In genomic region chr16:85903576-85903975, GRCh38 we compare ENCODE assay signal across 14 cellular contexts. TPM values are rescaled to one million over a fixed set of nuclear protein-coding genes. Genes with fewer than 3 reads are reported as not detected.
DNase-seq lines count a peak whose midpoint lies in the region; ATAC-seq and TF ChIP-seq lines count a peak whose summit lies in the region.
"Had no signal": no experiment of that assay in that cellular context is flagged by ENCODE, and none has a peak within 500 bp of the region (broad histone marks: within the 10 kb centered on the region; RNA-seq: fewer than 3 reads in every experiment).

No MANE protein-coding gene starts in this region.

- no peaks in the 10 kb centered on the region for H3K9me2 ChIP-seq in OCI-LY7 (ENCODE audit: insufficient read depth, low read length)

- H2AFZ ChIP-seq in OCI-LY7 (ENCODE audit: low read length) = no peak overlapping the region
- H2AFZ ChIP-seq: PC-9 had no signal

- H3K4me1 ChIP-seq in OCI-LY7 (ENCODE audit: insufficient read depth, low read length, poor library complexity, severe bottlenecking) = peaks cover 69% of the 10 kb centered on the region

- intact Hi-C loops in OCI-LY7 (cut with micrococcal nuclease; ENCODE audit: unreplicated experiment) = loop anchor here (2.0 to 10.0 kb wide), 5 partner anchors 83 to 1481 kb away; partner anchors contain the start of genes FBXO31 and GINS2

- no peaks in the 10 kb centered on the region for H3K27me3 Mint-ChIP-seq in memory B cell

- POLR2A ChIA-PET in OCI-LY7 (lab: Charles Lee) = interaction anchor here (1.3 to 1.7 kb wide), 2 partner anchors 8 to 27 kb away, joined by 4 to 6 read pairs; no protein-coding TSS in a partner anchor

- CTCF ChIA-PET in OCI-LY7 (lab: Charles Lee; ENCODE audit: unreplicated experiment) = interaction anchor here (0.8 to 1.5 kb wide), 2 partner anchors 9 to 12 kb away, joined by 3 read pairs; no protein-coding TSS in a partner anchor

- H3K36me3 Mint-ChIP-seq in memory B cell = peaks cover 71% of the 10 kb centered on the region

- no TSS peak for BruUV-seq in OCI-LY7 (replicated peaks; lab: Mats Ljungman, UMichigan)

- peaks cover 5% of the 10 kb centered on the region; the same call in 1 of the 2 replicates for H4K20me1 ChIP-seq in OCI-LY7 (ENCODE audit: insufficient read depth, low read length)

- peaks cover 42% of the 10 kb centered on the region for H3K4me1 Mint-ChIP-seq in memory B cell

- H3K4me3 Mint-ChIP-seq in memory B cell = peak overlapping the region; percentile 95
- H3K4me3 Mint-ChIP-seq: neural crest cell had no signal

- TF ChIP-seq CTCF in OCI-LY7 (conservative IDR thresholded peaks at IDR 0.05; ENCODE audit: low read length) = no peak

- peak overlapping the region; percentile 96 for H3K4me3 ChIP-seq in OCI-LY7 (ENCODE audit: low read depth, low read length, poor library complexity, severe bottlenecking)
- no peak overlapping the region for H3K4me3 ChIP-seq in MG63
- H3K4me3 ChIP-seq: colonic mucosa, PC-9 had no signal

- peak overlapping the region; percentile 99 for H3K27ac ChIP-seq in OCI-LY7 (ENCODE audit: low read depth, low read length, poor library complexity, severe bottlenecking)
- H3K27ac ChIP-seq: 22Rv1, colonic mucosa, PC-9 had no signal

- peaks cover 94% of the 10 kb centered on the region for H3K79me2 ChIP-seq in OCI-LY7 (ENCODE audit: insufficient read depth, low read depth, low read length)

- peak overlapping the region; percentile 85 for H3K4me2 ChIP-seq in OCI-LY7 (ENCODE audit: low read length)
- H3K4me2 ChIP-seq: PC-9 had no signal

- ATAC-seq in GM18868 (IDR thresholded peaks at IDR 0.05; ENCODE audit: unreplicated experiment) (peak; percentile 32), memory B cell (ENCODE audit: low read depth) (peak; percentile 64), GM19467 (IDR thresholded peaks at IDR 0.05; ENCODE audit: unreplicated experiment) (no peak)
- ATAC-seq: HCT116 had no signal

- H3K9me3 ChIP-seq in OCI-LY7 (ENCODE audit: low read length) (no peaks in the 10 kb centered on the region), MG63 (no peaks in the 10 kb centered on the region)
- H3K9me3 ChIP-seq: colonic mucosa had no signal

- H3K27ac Mint-ChIP-seq in memory B cell = peak overlapping the region; percentile 98

- peaks cover 11% of the 10 kb centered on the region for H3K27me3 ChIP-seq in MG63
- H3K27me3 ChIP-seq: colonic mucosa had no signal

- H3K36me3 ChIP-seq in OCI-LY7 (ENCODE audit: insufficient read depth, low read length) = peaks cover 83% of the 10 kb centered on the region
- no peaks in the 10 kb centered on the region for H3K36me3 ChIP-seq in MG63
- H3K36me3 ChIP-seq: colonic mucosa had no signal

- DNase-seq in DMS 273 (lab: John Stamatoyannopoulos, UW; ENCODE audit: unreplicated experiment) = peak; percentile 48
- no peak for DNase-seq in DMS 273 treated with DMSO at 0.1 percent for 48 hours (lab: John Stamatoyannopoulos, UW)
- DNase-seq in OCI-LY7 (ENCODE audit: low spot score) = peak; percentile 77
- DNase-seq in memory B cell (ENCODE audit: low spot score in 2 of 2) = peak; percentile 57 to 78
- DNase-seq in NCI-H82 (lab: John Stamatoyannopoulos, UW) = no peak
- DNase-seq in MG63 = no peak
- DNase-seq: colonic mucosa, NCI-H1105 treated with DMSO at 0.1 percent for 48 hours, PC-9 had no signal

- no peaks in the 10 kb centered on the region for H3K9me3 Mint-ChIP-seq in memory B cell
- H3K9me3 Mint-ChIP-seq: neural crest cell had no signal

RNA-seq across cellular contexts. Expression of gene IRF8, which starts 4.6 kb away (rescaled TPM):
- total RNA-seq in OCI-LY7 (2014; rRNA removed; shearing (Covaris generic)) = 181 and 188 TPM in 2 replicates
- 210 and 224 TPM in 2 replicates for total RNA-seq in OCI-LY7 (2022)
- total RNA-seq in MG63 (2014; rRNA removed; shearing (Covaris generic); ENCODE audit: low replicate concordance) = not detected in 2 replicates
- total RNA-seq: PC-9 had no signal

Comparison
In these comparisons a context has a peak if more than half of its experiments do, and no peak if none do; other contexts are left out.
1. DNase-seq: peak in DMS 273 (single experiment), OCI-LY7 (single experiment) and memory B cell (2 of 2); none in DMS 273 treated with DMSO at 0.1 percent for 48 hours (single experiment), NCI-H82 (single experiment) and MG63 (single experiment).
2. RNA of gene IRF8, which starts 4.6 kb away (total RNA-seq): 181 to 224 TPM in OCI-LY7; not detected in MG63; every median in the first group is over 100 times any median in the second.